In genomic region chr6:113858067-113858604, GRCh38 we compare ENCODE assay signal across 8 cellular contexts. TPM values are rescaled to one million over a fixed set of nuclear protein-coding genes. Genes with fewer than 3 reads are reported as not detected.
DNase-seq lines count a peak whose midpoint lies in the region; ATAC-seq and TF ChIP-seq lines count a peak whose summit lies in the region.

No MANE protein-coding gene starts in this region.

- H3K4me1 Mint-ChIP-seq in H9: peaks cover 8 to 23% of the 10 kb centered on the region in 2 experiments

- H3K23me2 ChIP-seq in H9 (ENCODE audit: insufficient read length, low read depth, low read length, poor library complexity, severe bottlenecking): peaks cover 28% of the 10 kb centered on the region

- H3K4me2 ChIP-seq in H9 (ENCODE audit: insufficient read depth, insufficient read length, low read length): peak overlapping the region; percentile 91

- TF ChIP-seq CTCF in C4-2B (conservative IDR thresholded peaks at IDR 0.05) (no peak), H9 (conservative IDR thresholded peaks at IDR 0.05) (no peak), choroid plexus epithelial cell (conservative IDR thresholded peaks at IDR 0.05; ENCODE audit: low read depth, low read length) (no peak), left lung (IDR thresholded peaks at IDR 0.05) (no peak)

- H2AFZ ChIP-seq in H9 (ENCODE audit: low read length): no peak overlapping the region

- peaks cover 5% of the 10 kb centered on the region; the same call in 1 of the 2 replicates for H3K79me2 ChIP-seq in H9 (ENCODE audit: insufficient read depth, low read length)

- ATAC-seq in left lung: peak; percentile 19
- ATAC-seq in GM21423 (IDR thresholded peaks at IDR 0.05; ENCODE audit: unreplicated experiment): no peak

- peak overlapping the region; percentile 93 for H4K8ac ChIP-seq in H9 (replicated peaks; ENCODE audit: insufficient read length, low read depth, low read length)

- H2BK12ac ChIP-seq in H9 (ENCODE audit: insufficient read length, low read depth, low read length): peak overlapping the region; percentile 85

- intact Hi-C loops in left lung (cut with DNase I): no loop called here

- H3K23ac ChIP-seq in H9 (ENCODE audit: insufficient read length, low read depth, low read length): peak overlapping the region; percentile 76

- H3K36me3 ChIP-seq in left lung: peaks cover 0 to 5% of the 10 kb centered on the region in 2 donors

- peaks cover 12% of the 10 kb centered on the region for H3K27me3 Mint-ChIP-seq in H9 (ENCODE audit: low read depth)

- peak overlapping the region; percentile 98 for H3T11ph ChIP-seq in H9 (ENCODE audit: low read length)

- peak overlapping the region; percentile 99 for H3K18ac ChIP-seq in H9 (ENCODE audit: insufficient read length, low read depth, low read length)

- H3K56ac ChIP-seq in H9 (ENCODE audit: insufficient read length, low read depth, low read length): peak overlapping the region; percentile 2

- peak overlapping the region; percentile 100; the same call in 1 of the 2 replicates for H3K4ac ChIP-seq in H9 (ENCODE audit: low read depth, low read length)

- H3K27me3 ChIP-seq in H9 (ENCODE audit: insufficient read depth, low read length) (peaks cover 16% of the 10 kb centered on the region), left lung (peaks cover 0 to 49% of the 10 kb centered on the region in 2 donors)

- H3K9me3 ChIP-seq in H9 (ENCODE audit: control insufficient read depth, low read depth, low read length) (no peaks in the 10 kb centered on the region), left lung (no peaks in the 10 kb centered on the region)

- DNase-seq in H9: peak; percentile 52
- peak; percentile 22 for DNase-seq in NOMO-1 treated with dmso at 0.1 percent for 144 hours (lab: John Stamatoyannopoulos, UW; ENCODE audit: unreplicated experiment)
- peak; percentile 61 for DNase-seq in choroid plexus epithelial cell (ENCODE audit: low read depth)
- DNase-seq in left lung: peak; percentile 44 to 84
- DNase-seq in GOT3 (lab: John Stamatoyannopoulos, UW): no peak

- H3K79me1 ChIP-seq in H9 (ENCODE audit: insufficient read depth, low read depth, low read length, poor library complexity, severe bottlenecking): no peaks in the 10 kb centered on the region

- no peak overlapping the region for H2BK15ac ChIP-seq in H9 (ENCODE audit: low read depth, low read length)

- H3K27ac ChIP-seq in C4-2B (peak overlapping the region; percentile 100), H9 (ENCODE audit: insufficient read length, low read depth, low read length) (peak overlapping the region; percentile 74), left lung (peak overlapping the region; percentile 97 to 98), temporal lobe (ENCODE audit: low read depth, low read length) (peak overlapping the region; percentile 90)

- no peak overlapping the region; a peak in 2 of 7 replicates for H3K27ac Mint-ChIP-seq in H9

- H3K9ac ChIP-seq in H9 (ENCODE audit: extremely low read depth, insufficient read length, low read length): peak overlapping the region; percentile 100

- H2BK120ac ChIP-seq in H9 (ENCODE audit: low read depth, low read length, poor library complexity, severe bottlenecking): peak overlapping the region; percentile 99

- no peak overlapping the region for H3K4me3 Mint-ChIP-seq in H9

- H4K5ac ChIP-seq in H9 (ENCODE audit: insufficient read length, low read depth, low read length): peak overlapping the region; percentile 99

- no CpG with 5 or more reads among the region's 25 CpGs for WGBS in H9 (ENCODE audit: extremely low coverage, insufficient read length, low lambda C conversion rate)

- H3K4me3 ChIP-seq in choroid plexus epithelial cell (ENCODE audit: low read depth, low read length) (peak overlapping the region; percentile 99), left lung (peak overlapping the region; percentile 73 to 82)

- H3K36me3 Mint-ChIP-seq in H9 (ENCODE audit: insufficient read depth in 1 of 3, low read depth in 3 of 3): peaks cover 15 to 31% (median 27%) of the 10 kb centered on the region in 3 experiments

- H3K14ac ChIP-seq in H9 (ENCODE audit: insufficient read depth, low read length): peak overlapping the region; percentile 100

- H2BK5ac ChIP-seq in H9 (ENCODE audit: insufficient read length, low read length): peak overlapping the region; percentile 90

- H3K4me1 ChIP-seq in H9 (ENCODE audit: insufficient read depth, low read length): no peaks in the 10 kb centered on the region
- H3K4me1 ChIP-seq in left lung: peaks cover 0 to 51% of the 10 kb centered on the region in 2 donors

- peaks cover 0 to 4% of the 10 kb centered on the region in 2 experiments; a peak in 2 of 5 replicates for H3K9me3 Mint-ChIP-seq in H9

- H2AK5ac ChIP-seq in H9 (ENCODE audit: insufficient read length, low read length): peak overlapping the region; percentile 91

- H4K91ac ChIP-seq in H9 (ENCODE audit: insufficient read length, low read depth, low read length): peak overlapping the region; percentile 99

- no peaks in the 10 kb centered on the region for H4K20me1 ChIP-seq in H9 (ENCODE audit: control insufficient read depth, insufficient read depth, insufficient read length)

- H2BK20ac ChIP-seq in H9 (ENCODE audit: low read depth, low read length, poor library complexity, severe bottlenecking): no peak overlapping the region

RNA-seq across cellular contexts. Expression of gene MARCKS, which starts 1.0 kb away (rescaled TPM):
- 164 and 165 TPM in 2 replicates for total RNA-seq in H9 (2021)
- total RNA-seq in left lung: 100 to 1,000 TPM; 102 to 118 TPM
- total RNA-seq in temporal lobe: 269 TPM
